ENCODE assay signal across 16 cellular contexts in genomic region chr16:86925067-86925791, GRCh38.
DNase-seq lines count a peak whose midpoint lies in the region; ATAC-seq and TF ChIP-seq lines count a peak whose summit lies in the region.
"Had no signal": no experiment of that assay in that cellular context is flagged by ENCODE, and none has a peak within 500 bp of the region (broad histone marks: within the 10 kb centered on the region; RNA-seq: fewer than 3 reads in every experiment).

No MANE protein-coding gene starts in this region.

- no peak for TF ChIP-seq CTCF in AG04449 (IDR thresholded peaks at IDR 0.05; ENCODE audit: insufficient read depth, low read length, missing control alignments)
- no peak for TF ChIP-seq CTCF in brain microvascular endothelial cell (IDR thresholded peaks at IDR 0.05; ENCODE audit: low read depth, low read length, missing control alignments)
- no peak for TF ChIP-seq CTCF in glutamatergic neuron (IDR thresholded peaks at IDR 0.05; ENCODE audit: partially characterized antibody, unreplicated experiment)

- H3K27ac Mint-ChIP-seq in glutamatergic neuron (ENCODE audit: unreplicated experiment): no peak overlapping the region
- H3K27ac Mint-ChIP-seq: activated T-helper 1 cell treated with anti-CD3 and anti-CD28 coated beads, Interleukin-12 subunit alpha, Interleukin-12 subunit beta, Interleukin-2, Interleukin-4 antibody, amounts not matched to agents 30 ng/mL and 10 ng/mL and 1 ng/mL, durations not matched to agents 14 hours and 24 hours and 36 hours had no signal

- no peaks in the 10 kb centered on the region for H3K27me3 ChIP-seq in brain microvascular endothelial cell (replicated peaks)

- H3K36me3 Mint-ChIP-seq in glutamatergic neuron (ENCODE audit: unreplicated experiment): peaks cover 7% of the 10 kb centered on the region

- no peaks in the 10 kb centered on the region for H3K36me3 ChIP-seq in brain microvascular endothelial cell (replicated peaks)
- H3K36me3 ChIP-seq: BLaER1, breast epithelium had no signal

- in situ Hi-C loops in brain microvascular endothelial cell (cut with HindIII; ENCODE audit: low pct_ligation_motif_present, low sequenced_read_pairs): no loop called here

- H3K4me1 Mint-ChIP-seq in glutamatergic neuron (ENCODE audit: low read depth, unreplicated experiment): no peaks in the 10 kb centered on the region

- no peaks in the 10 kb centered on the region for H3K9me3 Mint-ChIP-seq in glutamatergic neuron (ENCODE audit: unreplicated experiment)
- H3K9me3 Mint-ChIP-seq: activated T-helper 1 cell treated with anti-CD3 and anti-CD28 coated beads, Interleukin-12 subunit alpha, Interleukin-12 subunit beta, Interleukin-2, Interleukin-4 antibody, amounts not matched to agents 30 ng/mL and 10 ng/mL and 1 ng/mL, durations not matched to agents 14 hours and 24 hours and 36 hours had no signal

- H3K4me3 ChIP-seq in AG04449 (ENCODE audit: low read depth, low read length) (no peak overlapping the region), brain microvascular endothelial cell (ENCODE audit: low read depth, low read length) (no peak overlapping the region)
- H3K4me3 ChIP-seq: BLaER1, breast epithelium had no signal

- H3K27ac ChIP-seq in brain microvascular endothelial cell: peak overlapping the region; percentile 65
- H3K27ac ChIP-seq: BLaER1, breast epithelium had no signal

- CTCF ChIA-PET in AG04449 (lab: Yijun Ruan, JAX): interaction anchor here (2.0 kb wide), 1 partner anchor 361 kb away, joined by 8 read pairs; no protein-coding TSS in a partner anchor

- H3K4me3 Mint-ChIP-seq in glutamatergic neuron (ENCODE audit: unreplicated experiment): no peak overlapping the region
- H3K4me3 Mint-ChIP-seq: activated T-helper 1 cell treated with anti-CD3 and anti-CD28 coated beads, Interleukin-12 subunit alpha, Interleukin-12 subunit beta, Interleukin-2, Interleukin-4 antibody, amounts not matched to agents 30 ng/mL and 10 ng/mL and 1 ng/mL, durations not matched to agents 14 hours and 24 hours and 36 hours; naive B cell had no signal

- POLR2A ChIA-PET in AG04449 (lab: Yijun Ruan, JAX): interaction anchor here (0.9 to 2.3 kb wide), 4 partner anchors 27 to 354 kb away, joined by 3 to 17 read pairs (median 4); no protein-coding TSS in a partner anchor

- DNase-seq in AG04449 (ENCODE audit: low read depth, low spot score) (peak; percentile 40), LHCN-M2 (ENCODE audit: low read depth) (peak; percentile 62), brain microvascular endothelial cell (peak; percentile 43), myocyte (ENCODE audit: low read depth) (peak; percentile 55), glutamatergic neuron (no peak)
- DNase-seq in central memory CD4-positive, alpha-beta T cell: no peak
- DNase-seq: naive B cell; NCI-H1417 treated with DMSO at 0.1 percent for 48 hours; NCI-H524 treated with DMSO at 0.1 percent for 48 hours; stimulated activated CD4-positive, alpha-beta T cell treated with anti-CD3 and anti-CD28 coated beads, Interleukin-12 subunit alpha, Interleukin-12 subunit beta, amount 100 ng/mL, for 4 hours had no signal

- peaks cover 2% of the 10 kb centered on the region for H3K27me3 Mint-ChIP-seq in glutamatergic neuron (ENCODE audit: unreplicated experiment)

- ATAC-seq in HG03457 (IDR thresholded peaks at IDR 0.05; ENCODE audit: unreplicated experiment): no peak
- no peak for ATAC-seq in HG02678 (IDR thresholded peaks at IDR 0.05; ENCODE audit: unreplicated experiment)
- ATAC-seq: esophagus mucosa had no signal

Comparison
In these comparisons a context has a peak if more than half of its experiments do, and no peak if none do; other contexts are left out.
1. DNase-seq: peak in AG04449 (single experiment), LHCN-M2 (single experiment), brain microvascular endothelial cell (single experiment) and myocyte (single experiment); none in glutamatergic neuron (single experiment) and central memory CD4-positive, alpha-beta T cell (single experiment).